ENCODE assay signal across 8 cellular contexts in genomic region chr5:138032572-138033274, GRCh38. TPM values are rescaled to one million over a fixed set of nuclear protein-coding genes. Genes with fewer than 3 reads are reported as not detected.
DNase-seq lines count a peak whose midpoint lies in the region; ATAC-seq and TF ChIP-seq lines count a peak whose summit lies in the region.

FAM13B (minus strand) TSS chr5:138033079; CDS start chr5:138019111, 13,968 bp downstream.

- DNase-seq in NCI-H1417 treated with DMSO at 0.1 percent for 48 hours (lab: John Stamatoyannopoulos, UW) (peak; percentile 8), T-helper 2 cell (peak; percentile 63 to 91 (median 77)), amygdala (lab: John Stamatoyannopoulos, UW) (peak in 53 of 56 donors; percentile 39 to 87 (median 72)), right cardiac atrium (peak; percentile 83 to 93 (median 91)), retina (peak; percentile 96), foreskin melanocyte (no peak)

- peaks cover 3% of the 10 kb centered on the region for H3K4me1 ChIP-seq in right cardiac atrium (ENCODE audit: control insufficient read depth, insufficient read depth, low read length)

- H3K27me3 ChIP-seq in right cardiac atrium (ENCODE audit: control insufficient read depth, insufficient read depth): no peaks in the 10 kb centered on the region

- ATAC-seq in HG02759 (IDR thresholded peaks at IDR 0.05; ENCODE audit: unreplicated experiment) (peak; percentile 61), right cardiac atrium (peak; percentile 96)

- H3K4me3 ChIP-seq in GM12875 (ENCODE audit: low read depth, low read length) (peak within 1 kb of the TSS; percentile 95), right cardiac atrium (ENCODE audit: low read length) (peak within 1 kb of the TSS; percentile 96)

- WGBS in right cardiac atrium: under 1% methylated on average over 76 of the region's 76 CpGs

- H3K27ac ChIP-seq in right cardiac atrium (ENCODE audit: low read length): peak within 1 kb of the TSS; percentile 99

- intact Hi-C loops in right cardiac atrium (cut with DNase I): no loop called here

- 0 out of 2 replicates have a peak, but pooled peaks have one; percentile 0 for TF ChIP-seq CTCF in GM12875 (IDR thresholded peaks at IDR 0.05; ENCODE audit: borderline replicate concordance, insufficient read depth, low read depth, low read length)

- no peaks in the 10 kb centered on the region for H3K9me3 ChIP-seq in right cardiac atrium (ENCODE audit: control insufficient read depth, low read length)

RNA-seq across cellular contexts. Expression of gene FAM13B, which starts in this region (rescaled TPM):
- total RNA-seq in right cardiac atrium: 10 to 100 TPM; 34.9 to 71.6 (median 55.2) TPM
- polyA plus RNA-seq in right cardiac atrium: 11.2 TPM
